ENCODE assay signal across 1 cellular context in the genomic region with DNA sequence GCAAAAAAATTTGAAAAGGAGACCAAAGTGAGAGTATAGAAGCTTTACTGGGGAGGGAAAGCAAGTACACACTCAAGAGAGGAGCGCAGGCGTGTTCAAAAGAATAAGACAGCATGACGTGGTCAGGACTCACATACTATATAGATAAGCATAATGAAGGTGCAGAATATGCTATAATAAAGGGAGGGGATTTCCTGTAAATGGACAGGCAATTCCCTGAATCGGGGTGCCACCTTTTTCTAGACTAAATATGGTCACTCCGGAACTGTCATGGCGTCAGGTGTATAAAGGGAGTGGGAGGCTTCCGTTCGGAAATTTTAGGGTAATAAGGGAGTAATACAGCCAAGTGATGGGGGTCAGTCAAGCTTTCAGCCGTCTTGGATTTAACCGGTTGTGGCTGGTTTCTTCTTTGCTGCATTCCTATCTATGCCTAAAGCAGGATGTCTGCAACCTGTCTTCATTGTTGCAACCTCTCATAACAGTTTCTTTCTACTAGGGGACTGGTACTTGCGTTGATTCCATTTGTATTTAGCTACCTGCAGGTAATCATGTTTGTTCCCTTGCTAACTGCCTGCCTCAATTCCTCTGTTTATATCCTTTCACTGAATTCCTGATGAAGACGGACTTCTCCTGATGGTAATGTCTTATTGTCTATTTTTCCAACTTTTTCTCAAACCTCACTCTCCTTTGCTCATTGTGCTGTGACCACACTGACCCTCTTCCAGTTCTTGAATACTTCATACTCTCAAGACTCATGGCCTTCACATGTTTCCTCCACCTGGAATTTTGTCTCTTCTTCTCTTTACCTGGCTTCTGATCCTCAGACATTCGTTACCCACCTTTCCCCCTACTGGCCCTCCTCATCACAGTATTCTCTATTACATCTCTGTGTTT.
TF ChIP-seq lines count a peak whose summit lies in the region.

No MANE protein-coding gene starts in this region.

TF ChIP-seq in H1, 55 proteins besides CTCF, POLR2A, EP300 and RAD21:
- TF ChIP-seq NRF1 (IDR thresholded peaks at IDR 0.05; ENCODE audit: low read depth, low read length) (no peak), YY1 (IDR thresholded peaks at IDR 0.05; ENCODE audit: low read depth, low read length) (0 out of 2 replicates have a peak, but pooled peaks have one; percentile 19), EGR1 (IDR thresholded peaks at IDR 0.05; ENCODE audit: borderline replicate concordance, low read depth, low read length) (no peak), RNF2 (IDR thresholded peaks at IDR 0.05; ENCODE audit: borderline replicate concordance, low read depth, low read length, missing control alignments, poor library complexity, severe bottlenecking) (no peak)
- TF ChIP-seq, protein P1, sequence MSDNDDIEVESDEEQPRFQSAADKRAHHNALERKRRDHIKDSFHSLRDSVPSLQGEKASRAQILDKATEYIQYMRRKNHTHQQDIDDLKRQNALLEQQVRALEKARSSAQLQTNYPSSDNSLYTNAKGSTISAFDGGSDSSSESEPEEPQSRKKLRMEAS (IDR thresholded peaks at IDR 0.05) = no peak
